In the genomic region with DNA sequence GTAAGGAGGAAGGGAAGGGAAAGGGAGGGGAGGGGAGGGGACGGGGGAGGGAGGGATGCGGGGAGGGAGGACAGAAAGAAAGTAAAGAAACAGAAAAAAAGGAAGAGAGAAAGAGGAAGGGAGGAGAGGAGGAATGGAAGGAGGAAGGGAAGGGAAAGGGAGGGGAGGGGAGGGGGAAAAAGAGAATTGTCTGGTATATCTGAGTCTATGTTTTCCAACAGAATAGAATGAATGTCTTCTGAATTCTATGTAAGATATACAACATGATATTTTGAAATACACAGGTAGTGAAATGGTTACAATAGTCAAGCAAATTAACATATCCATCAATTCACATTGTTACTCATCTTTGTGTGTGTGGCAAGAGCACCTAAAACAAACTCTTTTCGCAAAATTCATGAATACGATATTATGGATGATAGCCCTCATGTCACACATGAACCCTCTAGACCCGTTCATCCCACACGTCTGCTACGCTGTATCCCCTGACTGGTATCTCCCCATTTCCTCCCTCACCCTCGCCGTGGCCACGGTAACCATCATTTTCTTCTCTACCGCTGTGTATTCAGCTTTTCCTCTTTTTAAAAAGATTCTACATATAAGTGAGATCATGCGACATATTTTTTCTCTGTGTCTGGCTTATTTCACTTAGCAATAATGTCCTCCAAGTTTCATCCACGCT, we compare ENCODE assay signal across 14 cellular contexts.
DNase-seq lines count a peak whose midpoint lies in the region; ATAC-seq and TF ChIP-seq lines count a peak whose summit lies in the region.
"Had no signal": no experiment of that assay in that cellular context is flagged by ENCODE, and none has a peak within 500 bp of the region (broad histone marks: within the 10 kb centered on the region; RNA-seq: fewer than 3 reads in every experiment).

No MANE protein-coding gene starts in this region.

- H3K4me3 ChIP-seq in heart left ventricle (peak overlapping the region in 1 of 12 donors; percentile 1), lung (no peak overlapping the region), upper lobe of left lung (no peak overlapping the region)

- no peaks in the 10 kb centered on the region for H3K27me3 ChIP-seq in heart left ventricle
- no peaks in the 10 kb centered on the region for H3K27me3 ChIP-seq in lung (ENCODE audit: control insufficient read depth, insufficient read depth)
- no peaks in the 10 kb centered on the region for H3K27me3 ChIP-seq in upper lobe of left lung

- no peak for TF ChIP-seq EP300 in upper lobe of left lung (IDR thresholded peaks at IDR 0.05)

- 86 to 89% (median 89%) methylated on average over 13 of the region's 13 CpGs for WGBS in heart left ventricle, 4 donors
- WGBS in lung, 2 donors = 60 to 71% methylated on average over 12 to 13 of the region's 13 CpGs
- WGBS in upper lobe of left lung, 2 donors = 77 to 78% methylated on average over 12 to 13 of the region's 13 CpGs

- H3K27ac ChIP-seq in heart left ventricle (peak overlapping the region in 9 of 12 donors; percentile 10 to 79 (median 72)), VCaP (peak overlapping the region; percentile 69), lung (ENCODE audit: low read depth in 1 of 2, low read length in 1 of 2) (peak overlapping the region; percentile 46 to 54), upper lobe of left lung (peak overlapping the region; percentile 51 to 76 (median 68))

- DNase-seq in heart left ventricle (peak in 1 of 5 donors; percentile 3), left ventricle myocardium superior (no peak), lung (ENCODE audit: low spot score) (no peak), upper lobe of left lung (no peak), NCI-H1930 (lab: John Stamatoyannopoulos, UW) (no peak), NCI-H345 treated with DMSO at 0.1 percent for 48 hours (lab: John Stamatoyannopoulos, UW; ENCODE audit: unreplicated experiment) (no peak)
- DNase-seq: activated CD4-positive, CD25-positive, alpha-beta regulatory T cell treated with anti-CD3 and anti-CD28 coated beads, Interleukin-2, amount 50 U/mL, for 72 hours; activated T-cell treated with anti-CD3 and anti-CD28 coated beads, Interleukin-2, amount 50 U/mL, for 24 hours; DMS79; effector memory CD4-positive, alpha-beta T cell; glutamatergic neuron had no signal

- H3K9me3 ChIP-seq in heart left ventricle = no peaks in the 10 kb centered on the region
- no peaks in the 10 kb centered on the region for H3K9me3 ChIP-seq in lung (ENCODE audit: control insufficient read depth in 2 of 2, insufficient read depth in 1 of 2, low read length in 1 of 2)
- H3K9me3 ChIP-seq in upper lobe of left lung = no peaks in the 10 kb centered on the region

- H3K4me1 ChIP-seq in heart left ventricle (peaks cover 2 to 63% (median 33%) of the 10 kb centered on the region in 12 donors), lung (ENCODE audit: control insufficient read depth in 2 of 2, insufficient read depth in 2 of 2, low read length in 2 of 2) (peaks cover 14 to 18% of the 10 kb centered on the region in 2 donors), upper lobe of left lung (peaks cover 17 to 54% (median 48%) of the 10 kb centered on the region in 4 donors)

- H3K36me3 ChIP-seq in heart left ventricle = no peaks in the 10 kb centered on the region
- no peaks in the 10 kb centered on the region for H3K36me3 ChIP-seq in lung (ENCODE audit: control insufficient read depth in 2 of 2, insufficient read depth in 2 of 2, low read length in 2 of 2)
- no peaks in the 10 kb centered on the region for H3K36me3 ChIP-seq in upper lobe of left lung

- intact Hi-C loops in heart left ventricle (cut with DNase I) = loop anchor here in 6 of 10 donors (1.0 to 10.0 kb wide), 7 partner anchors 100 to 430 kb away; a partner anchor contains a TSS
- intact Hi-C loops in left ventricle myocardium superior (cut with micrococcal nuclease) = loop anchor here (5.0 kb wide), 1 partner anchor 415 kb away; a partner anchor contains a TSS

- TF ChIP-seq CTCF in heart left ventricle (IDR thresholded peaks at IDR 0.05) (no peak), VCaP (conservative IDR thresholded peaks at IDR 0.05) (no peak), lung (IDR thresholded peaks at IDR 0.05; ENCODE audit: control extremely low read depth, extremely low read depth) (no peak), upper lobe of left lung (IDR thresholded peaks at IDR 0.05) (no peak)

- ATAC-seq in heart left ventricle (no peak), left ventricle myocardium superior (no peak), lung (ENCODE audit: insufficient read depth, low FRiP score) (no peak), upper lobe of left lung (ENCODE audit: low FRiP score in 2 of 2) (no peak), HG02970 (IDR thresholded peaks at IDR 0.05; ENCODE audit: low FRiP score, unreplicated experiment) (no peak)
- ATAC-seq: left lobe of liver had no signal

- TF ChIP-seq POLR2A in heart left ventricle (IDR thresholded peaks at IDR 0.05) (no peak), upper lobe of left lung (IDR thresholded peaks at IDR 0.05) (no peak)
